17 cellular contexts compared by ENCODE assay signal in genomic region chr10:132793213-132793612, GRCh38. TPM values are rescaled to one million over a fixed set of nuclear protein-coding genes. Genes with fewer than 3 reads are reported as not detected.
A peak's percentile ranks its signal among the peaks of the same experiment; 100 is the strongest.
DNase-seq lines count a peak whose midpoint lies in the region; ATAC-seq, FAIRE-seq and TF ChIP-seq lines count a peak whose summit lies in the region.
"Had no signal": no experiment of that assay in that cellular context is flagged by ENCODE, and none has a peak within 500 bp of the region (broad histone marks: within the 10 kb centered on the region; RNA-seq: fewer than 3 reads in every experiment).

No MANE protein-coding gene starts in this region.

- BruUV-seq in HepG2 (replicated peaks; lab: Mats Ljungman, UMichigan), result no TSS peak
- no TSS peak for BruUV-seq in K562 (replicated peaks; lab: Mats Ljungman, UMichigan)

- FAIRE-seq in HepG2 (lab: Jason Lieb, UNC) (no peak), K562 (lab: Jason Lieb, UNC) (no peak)
- FAIRE-seq: GM19239, H1, HTR-8/SVneo had no signal

- no peak for TF ChIP-seq POLR2A in HepG2 (IDR thresholded peaks at IDR 0.05; ENCODE audit: insufficient read depth in 1 of 2, low read depth in 2 of 2, low read length in 2 of 2)
- no peak for TF ChIP-seq POLR2A in right lobe of liver (IDR thresholded peaks at IDR 0.05)
- TF ChIP-seq POLR2A in K562 (conservative IDR thresholded peaks at IDR 0.05), result no peak

- H3K9me1 ChIP-seq in K562 (ENCODE audit: control insufficient read depth, insufficient read depth, low read length), result no peaks in the 10 kb centered on the region

- H3K4me1 ChIP-seq in HepG2 (ENCODE audit: insufficient read depth, low read length) (no peaks in the 10 kb centered on the region), right lobe of liver (no peaks in the 10 kb centered on the region), Karpas-422 (ENCODE audit: low read length) (peaks cover 16% of the 10 kb centered on the region), K562 (replicated peaks in 1 of 2; ENCODE audit: control insufficient read depth in 2 of 2, insufficient read depth in 2 of 2, low read length in 2 of 2) (peaks cover 0 to 11% of the 10 kb centered on the region in 2 experiments; a peak in 1 of 5 replicates)
- H3K4me1 ChIP-seq: HAP-1 had no signal

- TF ChIP-seq EP300 in HepG2 (IDR thresholded peaks at IDR 0.05; ENCODE audit: low read depth in 2 of 2, low read length in 2 of 2) (no peak), HepG2 (CRISPR knock-in tag; IDR thresholded peaks at IDR 0.05; ENCODE audit: borderline replicate concordance) (no peak), K562 (IDR thresholded peaks at IDR 0.05; ENCODE audit: low read length) (no peak)

- DNase-seq in HepG2 (ENCODE audit: low spot score) (no peak), right lobe of liver (no peak), Karpas-422 (no peak), K562 (ENCODE audit: extremely low read depth in 1 of 4, low spot score in 3 of 4) (no peak), left ventricle myocardium superior (no peak)
- no peak for DNase-seq in central memory CD4-positive, alpha-beta T cell
- DNase-seq: ACHN; CD4-positive, alpha-beta memory T cell; GF-D8; KBM-7 had no signal

- POLR2A ChIA-PET in HepG2 (lab: Yijun Ruan, JAX), result no interaction called here
- POLR2A ChIA-PET in K562 (lab: Yijun Ruan, JAX), result no interaction called here

- intact Hi-C loops in HepG2 (cut with micrococcal nuclease; ENCODE audit: unreplicated experiment), result no loop called here
- intact Hi-C loops in right lobe of liver (cut with DNase I), result no loop called here
- intact Hi-C loops in K562 (cut with micrococcal nuclease), result loop anchor here (10.0 kb wide), 1 partner anchor 138 kb away; no protein-coding TSS in a partner anchor
- intact Hi-C loops in left ventricle myocardium superior (cut with micrococcal nuclease), result no loop called here

- H3K4me2 ChIP-seq in HepG2 (ENCODE audit: low read depth, low read length) (no peak overlapping the region), Karpas-422 (ENCODE audit: low read depth, low read length, poor library complexity, severe bottlenecking) (peak overlapping the region; percentile 54), K562 (ENCODE audit: insufficient read depth, low read length) (no peak overlapping the region)

- TF ChIP-seq RAD21 in HepG2 (CRISPR knock-in tag; IDR thresholded peaks at IDR 0.05) (no peak), K562 (CRISPR knock-in tag; conservative IDR thresholded peaks at IDR 0.05 in 1 of 2, IDR thresholded peaks at IDR 0.05 in 1 of 2) (no peak)

- no peaks in the 10 kb centered on the region for H4K20me1 ChIP-seq in HepG2 (ENCODE audit: insufficient read depth, low read length)
- peaks cover 9% of the 10 kb centered on the region for H4K20me1 ChIP-seq in Karpas-422 (ENCODE audit: insufficient read depth, low read depth, low read length)
- no peaks in the 10 kb centered on the region for H4K20me1 ChIP-seq in K562 (replicated peaks; ENCODE audit: control insufficient read depth, insufficient read depth, low read length)

- WGBS in HepG2 (ENCODE audit: low lambda C conversion rate), result 5% methylated on average over 4 of the region's 9 CpGs
- WGBS in right lobe of liver (ENCODE audit: insufficient coverage, low coverage, low lambda C conversion rate, missing lambda C conversion rate), result 72% methylated on average over 3 of the region's 9 CpGs
- 0% methylated on average over 3 of the region's 9 CpGs for WGBS in K562 (ENCODE audit: insufficient coverage, low coverage, missing lambda C conversion rate)

- H2AFZ ChIP-seq in HepG2 (ENCODE audit: low read length), result no peak overlapping the region
- no peak overlapping the region for H2AFZ ChIP-seq in Karpas-422 (ENCODE audit: low read length)
- H2AFZ ChIP-seq in K562 (ENCODE audit: low read depth, low read length), result no peak overlapping the region

- CTCF ChIA-PET in HepG2 (lab: Yijun Ruan, JAX; ENCODE audit: low intra/inter-chr PET ratio, low total read pairs), result interaction anchor here (2.3 kb wide), 1 partner anchor 139 kb away, joined by 9 read pairs; no protein-coding TSS in a partner anchor
- CTCF ChIA-PET in K562 (lab: Yijun Ruan, JAX; ENCODE audit: low intra/inter-chr PET ratio), result no interaction called here

- H3K4me3 ChIP-seq in HepG2 (replicated peaks in 1 of 3; ENCODE audit: insufficient read depth in 1 of 3, low read depth in 2 of 3, low read length in 3 of 3) (no peak overlapping the region), right lobe of liver (no peak overlapping the region), Karpas-422 (ENCODE audit: low read length) (no peak overlapping the region), K562 (no peak overlapping the region)
- H3K4me3 ChIP-seq: HAP-1 had no signal

- H3K27ac ChIP-seq in HepG2 (ENCODE audit: extremely low read length, insufficient read depth, low read length), result no peak overlapping the region
- no peak overlapping the region for H3K27ac ChIP-seq in right lobe of liver
- H3K27ac ChIP-seq in Karpas-422 (ENCODE audit: low read length), result no peak overlapping the region
- no peak overlapping the region for H3K27ac ChIP-seq in K562 (ENCODE audit: extremely low read depth, low read depth, low read length)
- H3K27ac ChIP-seq: C4-2B had no signal

- H3K9me3 ChIP-seq in HepG2 (ENCODE audit: low read length) (no peaks in the 10 kb centered on the region), right lobe of liver (no peaks in the 10 kb centered on the region), Karpas-422 (ENCODE audit: low read length) (no peaks in the 10 kb centered on the region), K562 (replicated peaks; ENCODE audit: control insufficient read depth, insufficient read depth, low read depth, low read length) (no peaks in the 10 kb centered on the region)
- H3K9me3 ChIP-seq: HAP-1 had no signal

- TF ChIP-seq CTCF in HepG2 (CRISPR knock-in tag; IDR thresholded peaks at IDR 0.05) (peak; percentile 26; the same call in 1 of the 2 replicates), right lobe of liver (IDR thresholded peaks at IDR 0.05) (no peak), K562 (IDR thresholded peaks at IDR 0.05 in 2 of 3, conservative IDR thresholded peaks at IDR 0.05 in 1 of 3; ENCODE audit: insufficient read depth in 2 of 3, low read depth in 1 of 3, low read length in 3 of 3) (peak in 2 of 3 experiments; percentile 11 to 13; a peak in 1 of 6 replicates)

- no peaks in the 10 kb centered on the region for H3K79me2 ChIP-seq in HepG2 (ENCODE audit: insufficient read depth, low read length)
- no peaks in the 10 kb centered on the region for H3K79me2 ChIP-seq in Karpas-422 (ENCODE audit: low read length)
- no peaks in the 10 kb centered on the region for H3K79me2 ChIP-seq in K562 (ENCODE audit: control insufficient read depth, insufficient read depth, low read length)

- H3K27me3 ChIP-seq in HepG2 (ENCODE audit: control insufficient read depth in 1 of 2, insufficient read depth in 2 of 2, low read length in 2 of 2) (peaks cover 13 to 65% of the 10 kb centered on the region in 2 experiments), right lobe of liver (peaks cover 0 to under 1% of the 10 kb centered on the region in 2 donors), Karpas-422 (ENCODE audit: low read length) (no peaks in the 10 kb centered on the region), K562 (ENCODE audit: control insufficient read depth in 2 of 2, insufficient read depth in 2 of 2, low read length in 2 of 2) (peaks cover 2 to 21% of the 10 kb centered on the region in 2 experiments; a peak in 3 of 5 replicates)

- in situ Hi-C loops in HepG2 (cut with HindIII; ENCODE audit: extremely low pct_ligation_motif_present, low pct_unique_long_range_greater_than_20kb), result no loop called here
- in situ Hi-C loops in K562 (cut with MboI), result no loop called here

- peak; percentile 41 for ATAC-seq in HepG2
- ATAC-seq in right lobe of liver, result no peak
- 0 out of 3 replicates have a peak, but pooled peaks have one; percentile 25 for ATAC-seq in K562
- ATAC-seq in left ventricle myocardium superior, result no peak
- no peak for ATAC-seq in GM21515 (IDR thresholded peaks at IDR 0.05; ENCODE audit: unreplicated experiment)

- no peaks in the 10 kb centered on the region for H3K36me3 ChIP-seq in HepG2 (replicated peaks in 1 of 2; ENCODE audit: control insufficient read depth in 1 of 2, insufficient read depth in 2 of 2, low read length in 2 of 2)
- no peaks in the 10 kb centered on the region for H3K36me3 ChIP-seq in right lobe of liver
- no peaks in the 10 kb centered on the region for H3K36me3 ChIP-seq in Karpas-422 (ENCODE audit: insufficient read depth, low read length)
- H3K36me3 ChIP-seq in K562 (ENCODE audit: control insufficient read depth, insufficient read depth, low read length), result no peaks in the 10 kb centered on the region
- H3K36me3 ChIP-seq: HAP-1 had no signal

- H3K9me2 ChIP-seq in Karpas-422 (replicated peaks; ENCODE audit: insufficient read depth, low read length), result no peaks in the 10 kb centered on the region

- H3K9ac ChIP-seq in HepG2 (ENCODE audit: insufficient read depth, low read depth, low read length), result no peak overlapping the region
- H3K9ac ChIP-seq in Karpas-422 (ENCODE audit: low read length), result no peak overlapping the region
- H3K9ac ChIP-seq in K562 (ENCODE audit: insufficient read depth in 1 of 2, low read depth in 2 of 2, low read length in 2 of 2), result no peak overlapping the region

RNA-seq across cellular contexts. Expression of gene NKX6-2, which starts 7.3 kb away (rescaled TPM):
- total RNA-seq in HepG2 (2016; rRNA removed; fragmentation: Illumina TruSeq; extraction: Trizol), result not detected in 2 replicates
- not detected in 2 replicates for total RNA-seq in HepG2 (2016; cell fraction: cytosol; rRNA removed; fragmentation: Illumina TruSeq; extraction: Trizol; ENCODE audit: low read depth)
- not detected in 2 replicates for total RNA-seq in HepG2 (2016; cell fraction: insoluble cytoplasmic fraction; rRNA removed; fragmentation: Illumina TruSeq; extraction: Trizol)
- total RNA-seq in HepG2 (2016; cell fraction: membrane; rRNA removed; fragmentation: Illumina TruSeq; extraction: Trizol), result not detected in 2 replicates
- total RNA-seq in HepG2 (2016; cell fraction: nucleus; rRNA removed; fragmentation: Illumina TruSeq; extraction: Trizol), result not detected in 2 replicates
- polyA plus RNA-seq in HepG2 (2011; rRNA removed), result not detected in 2 replicates
- not detected in 2 replicates for polyA plus RNA-seq in HepG2 (2011; cell fraction: cytosol; rRNA removed)
- not detected in 2 replicates for polyA plus RNA-seq in HepG2 (2011; cell fraction: nucleus; rRNA removed)
- polyA plus RNA-seq in HepG2 (2012), result 0.52 and 1.5 TPM in 2 replicates
- polyA plus RNA-seq in HepG2 (2016; cell fraction: cytosol; fragmentation: Illumina TruSeq; extraction: Trizol; ENCODE audit: low read depth), result not detected in 2 replicates
- polyA plus RNA-seq in HepG2 (2016; cell fraction: insoluble cytoplasmic fraction; fragmentation: Illumina TruSeq; extraction: Trizol; ENCODE audit: low read depth), result not detected in 2 replicates
- not detected in 2 replicates for polyA plus RNA-seq in HepG2 (2016; cell fraction: membrane; fragmentation: Illumina TruSeq; extraction: Trizol; ENCODE audit: low read depth)
- not detected in 2 replicates for polyA plus RNA-seq in HepG2 (2016; cell fraction: nucleus; fragmentation: Illumina TruSeq; extraction: Trizol; ENCODE audit: insufficient read depth, low read depth)
- polyA minus RNA-seq in HepG2 (2011; rRNA and poly(A)+ RNA removed; ENCODE audit: low replicate concordance), result not detected in 2 replicates
- not detected in 2 replicates for polyA minus RNA-seq in HepG2 (2011; cell fraction: cytosol; rRNA and poly(A)+ RNA removed)
- polyA minus RNA-seq in HepG2 (2011; cell fraction: nucleus; rRNA and poly(A)+ RNA removed), result not detected in 2 replicates
- total RNA-seq in right lobe of liver, result not detected
- total RNA-seq in Karpas-422 (2014; rRNA removed; shearing (Covaris generic); ENCODE audit: low replicate concordance), result not detected in 2 replicates
- not detected in 2 replicates for total RNA-seq in K562 (2011; cell fraction: chromatin; rRNA removed; ENCODE audit: low replicate concordance)
- total RNA-seq in K562 (2011; cell fraction: nucleolus; rRNA removed), result not detected in 2 replicates
- not detected in 2 replicates for total RNA-seq in K562 (2011; cell fraction: nucleoplasm; rRNA removed)
- total RNA-seq in K562 (2014; rRNA removed), result not detected in 2 replicates
- not detected in 2 replicates for total RNA-seq in K562 (2014; rRNA removed; fragmentation: Illumina TruSeq; extraction: Trizol)
- not detected in 2 replicates for total RNA-seq in K562 (2015; rRNA removed; fragmentation: Illumina TruSeq; extraction: Trizol)
- total RNA-seq in K562 (2021), result not detected in 2 replicates
- not detected in 2 replicates for polyA plus RNA-seq in K562 (2011; rRNA removed)
- not detected in 2 replicates for polyA plus RNA-seq in K562 (2011; cell fraction: cytosol; rRNA removed)
- polyA plus RNA-seq in K562 (2011; cell fraction: nucleus; rRNA removed), result not detected in 2 replicates
- 0.32 and 0.98 TPM in 2 replicates for polyA plus RNA-seq in K562 (2012)
- polyA plus RNA-seq in K562 (2014; fragmentation: Illumina TruSeq; extraction: Trizol), result not detected in 2 replicates
- 1 to 10 TPM; 1.0 to 1.6 TPM for polyA plus RNA-seq in K562 (2014; fragmentation: Nextera tagmentation; extraction: Ambion mirVana)
- not detected in 2 replicates for polyA plus RNA-seq in K562 (2014; rRNA removed)
- polyA minus RNA-seq in K562 (2011; rRNA and poly(A)+ RNA removed), result not detected in 2 replicates
- not detected in 2 replicates for polyA minus RNA-seq in K562 (2011; cell fraction: cytosol; rRNA and poly(A)+ RNA removed)
- polyA minus RNA-seq in K562 (2011; cell fraction: nucleus; rRNA and poly(A)+ RNA removed), result not detected in 2 replicates
- not detected for total RNA-seq in left ventricle myocardium superior
- total RNA-seq: A172; CD4-positive, alpha-beta memory T cell; H1 had no signal

Comparison
In these comparisons a context has a peak if more than half of its experiments do, and no peak if none do; other contexts are left out.
1. ATAC-seq: peak in HepG2 (single experiment) and K562 (single experiment); none in right lobe of liver (0 of 4), left ventricle myocardium superior (single experiment) and GM21515 (single experiment).
2. CTCF ChIP-seq: peak in HepG2 (single experiment) and K562 (2 of 3); none in right lobe of liver (0 of 4).
3. Of the 241 proteins assayed by ChIP-seq in both HepG2 and K562: peak only in HepG2: STAG1; only in K562: none; in both: CTCF; in neither: 239.